13 cellular contexts compared by ENCODE assay signal in the genomic region with DNA sequence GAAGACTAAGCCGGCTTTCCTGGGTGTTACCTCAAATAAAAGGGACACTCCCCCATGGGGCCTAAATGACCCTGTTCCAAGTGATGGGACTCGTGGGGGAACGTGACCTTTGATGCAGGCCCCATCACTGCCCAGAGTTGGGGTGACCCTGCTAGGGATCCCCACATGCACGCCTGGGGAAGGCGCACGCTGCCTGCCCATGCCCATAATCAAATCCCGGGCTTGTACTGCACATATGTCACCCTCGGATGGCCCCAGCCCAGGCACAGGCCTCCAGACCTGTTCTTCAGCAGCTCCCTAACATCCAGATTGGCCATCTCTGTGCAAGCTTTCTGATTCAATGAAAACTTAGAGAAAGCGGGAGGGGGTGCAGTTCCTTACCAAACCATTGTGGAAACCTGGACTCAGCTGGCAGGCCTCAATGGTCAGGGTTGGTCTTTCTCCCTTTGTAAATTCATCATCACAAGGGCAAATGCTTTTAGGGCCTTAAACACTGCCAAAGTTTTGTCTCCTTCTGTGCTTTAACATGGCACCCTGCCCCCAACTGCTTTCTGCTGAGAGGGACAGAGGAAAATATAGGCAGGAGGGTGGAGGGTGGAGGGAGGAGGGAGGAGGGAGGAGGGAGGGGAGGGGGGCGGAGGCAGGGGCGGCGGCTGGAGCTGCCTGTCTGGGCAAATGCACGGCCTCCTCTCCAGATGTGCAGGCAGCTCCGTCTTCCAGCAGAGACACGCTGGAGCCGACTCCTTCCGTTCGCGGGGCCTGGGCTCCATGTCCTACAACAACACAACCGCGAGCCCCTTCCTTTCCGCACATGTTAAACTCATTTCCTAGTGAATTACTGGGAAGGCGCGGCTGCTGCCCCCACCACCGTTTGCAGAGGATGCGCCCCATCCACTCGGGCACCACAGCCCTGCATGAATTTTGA. TPM values are rescaled to one million over a fixed set of nuclear protein-coding genes. Genes with fewer than 3 reads are reported as not detected.
DNase-seq lines count a peak whose midpoint lies in the region; ATAC-seq and TF ChIP-seq lines count a peak whose summit lies in the region.
"Had no signal": no experiment of that assay in that cellular context is flagged by ENCODE, and none has a peak within 500 bp of the region (broad histone marks: within the 10 kb centered on the region; RNA-seq: fewer than 3 reads in every experiment).

No MANE protein-coding gene starts in this region.

- peak; percentile 74 for DNase-seq in HEK293T (ENCODE audit: extremely low spot score)
- DNase-seq in dedifferentiated amniotic fluid mesenchymal stem cell (ENCODE audit: extremely low spot score) = peak; percentile 25
- peak; percentile 59 for DNase-seq in spleen
- no peak for DNase-seq in GM19240 (ENCODE audit: insufficient read length, low spot score)
- DNase-seq in ureter (ENCODE audit: low spot score) = no peak
- DNase-seq in T-helper 9 cell = no peak
- DNase-seq: cerebellar nuclear complex, DMS53, NCI-H446 treated with DMSO at 0.1 percent for 48 hours had no signal

- H3K27me3 ChIP-seq in iPS-18a (ENCODE audit: control insufficient read depth, insufficient read depth, low read length) = peaks cover 37% of the 10 kb centered on the region
- H3K27me3 ChIP-seq in spleen (replicated peaks in 1 of 7) = peaks cover 0 to 71% (median 14%) of the 10 kb centered on the region in 7 donors

- H3K9ac ChIP-seq in iPS-18a (ENCODE audit: low read length) = no peak overlapping the region

- CTCF ChIA-PET in HEK293T (lab: Yijun Ruan, JAX) = interaction anchor here (1.2 kb wide), 1 partner anchor 61 kb away, joined by 5 read pairs; no protein-coding TSS in a partner anchor

- no peak overlapping the region for H3K27ac ChIP-seq in iPS-18a (ENCODE audit: low read length)
- no peak overlapping the region for H3K27ac ChIP-seq in spleen

- H3K9me3 ChIP-seq in iPS-18a (ENCODE audit: control insufficient read depth, low read depth, low read length) (no peaks in the 10 kb centered on the region), spleen (no peaks in the 10 kb centered on the region)

- no peak for TF ChIP-seq POLR2A in spleen (IDR thresholded peaks at IDR 0.05)

- intact Hi-C loops in spleen (cut with DNase I; ENCODE audit: low total_unique reads) = no loop called here

- POLR2A ChIA-PET in HEK293T (lab: Yijun Ruan, JAX) = interaction anchor here (0.7 to 1.0 kb wide), 2 partner anchors 58 to 160 kb away, joined by 3 read pairs; no protein-coding TSS in a partner anchor

- no peak for ATAC-seq in GM19023 (IDR thresholded peaks at IDR 0.05; ENCODE audit: unreplicated experiment)

- no peak for TF ChIP-seq CTCF in spleen (IDR thresholded peaks at IDR 0.05 in 8 of 11, conservative IDR thresholded peaks at IDR 0.05 in 3 of 11)

- WGBS in spleen, 5 donors = 34 to 39% (median 38%) methylated on average over 24 to 27 of the region's 27 CpGs

- H3K36me3 ChIP-seq in iPS-18a (ENCODE audit: control insufficient read depth, low read depth, low read length) (no peaks in the 10 kb centered on the region), spleen (no peaks in the 10 kb centered on the region)

- H3K4me1 ChIP-seq in iPS-18a (ENCODE audit: control insufficient read depth, low read depth, low read length) = no peaks in the 10 kb centered on the region
- no peaks in the 10 kb centered on the region for H3K4me1 ChIP-seq in spleen

- peak overlapping the region; percentile 47 for H3K4me3 ChIP-seq in iPS-18a (ENCODE audit: low read length)
- H3K4me3 ChIP-seq in spleen = no peak overlapping the region

TF ChIP-seq in HEK293T, 16 proteins besides CTCF, POLR2A, EP300 and RAD21:
- TF ChIP-seq FOXA1 (IDR thresholded peaks at IDR 0.05) (no peak), ARNT (IDR thresholded peaks at IDR 0.05) (no peak), PKNOX1 (IDR thresholded peaks at IDR 0.05) (no peak), CTBP1 (IDR thresholded peaks at IDR 0.05; ENCODE audit: borderline replicate concordance) (no peak), FOXM1 (IDR thresholded peaks at IDR 0.05; ENCODE audit: borderline replicate concordance) (no peak), ELF4 (IDR thresholded peaks at IDR 0.05) (no peak), FOXK2 (IDR thresholded peaks at IDR 0.05) (no peak), ZNF384 (IDR thresholded peaks at IDR 0.05) (no peak), TARDBP (IDR thresholded peaks at IDR 0.05) (no peak), SP1 (IDR thresholded peaks at IDR 0.05) (no peak), BHLHE40 (IDR thresholded peaks at IDR 0.05; ENCODE audit: borderline replicate concordance) (no peak), L3MBTL2 (conservative IDR thresholded peaks at IDR 0.05) (no peak), NFRKB (IDR thresholded peaks at IDR 0.05) (no peak), HDGF (IDR thresholded peaks at IDR 0.05; ENCODE audit: borderline replicate concordance) (no peak), LEF1 (IDR thresholded peaks at IDR 0.05; ENCODE audit: borderline replicate concordance) (no peak), SUZ12 (IDR thresholded peaks at IDR 0.05) (no peak)

RNA-seq across cellular contexts. Expression of gene EBF3, which starts 14.4 kb away (rescaled TPM):
- total RNA-seq in spleen (under 1 TPM in 1 of 7 donors, not detected in 6; 0.20 TPM), ureter (5.5 TPM)
- polyA plus RNA-seq in spleen = under 1 TPM; 0.02 to 0.19 (median 0.08) TPM
- total RNA-seq: T-helper 1 cell treated with Interleukin-12 subunit alpha and Interleukin-12 subunit beta and Interleukin-4 antibody, amounts not matched to agents 30 ng/mL and 1 ng/mL, for 36 hours had no signal
- polyA plus RNA-seq: IgD-negative memory B cell had no signal

Comparison
In these comparisons a context has a peak if more than half of its experiments do, and no peak if none do; other contexts are left out.
1. DNase-seq: peak in HEK293T (single experiment), dedifferentiated amniotic fluid mesenchymal stem cell (single experiment) and spleen (single experiment); none in GM19240 (single experiment), ureter (single experiment) and T-helper 9 cell (single experiment).